ENCODE assay signal across 8 cellular contexts in genomic region chr3:190513409-190514162, GRCh38. TPM values are rescaled to one million over a fixed set of nuclear protein-coding genes. Genes with fewer than 3 reads are reported as not detected.
A peak's percentile ranks its signal among the peaks of the same experiment; 100 is the strongest.
DNase-seq lines count a peak whose midpoint lies in the region; ATAC-seq and TF ChIP-seq lines count a peak whose summit lies in the region.

IL1RAP (plus strand) TSS chr3:190514085; CDS start chr3:190564290, 50,205 bp downstream.

- H3K27ac ChIP-seq in adipose tissue (ENCODE audit: low read depth, low read length) (peak within 1 kb of the TSS; percentile 21), heart left ventricle (peak within 1 kb of the TSS in 11 of 12 donors; percentile 43 to 95 (median 78)), upper lobe of right lung (peak within 1 kb of the TSS; percentile 85)

- TF ChIP-seq CTCF in GM12864 (IDR thresholded peaks at IDR 0.05; ENCODE audit: low read depth, low read length, missing control alignments): peak; percentile 59
- peak; percentile 53 to 91 (median 84) for TF ChIP-seq CTCF in heart left ventricle (IDR thresholded peaks at IDR 0.05)
- peak; percentile 64 for TF ChIP-seq CTCF in upper lobe of right lung (IDR thresholded peaks at IDR 0.05)

- intact Hi-C loops in heart left ventricle (cut with DNase I): loop anchor here in 5 of 10 donors (10.0 kb wide), 1 partner anchor 181 kb away; no protein-coding TSS in a partner anchor
- intact Hi-C loops in posterior vena cava (cut with DNase I): no loop called here
- intact Hi-C loops in upper lobe of right lung (cut with DNase I): no loop called here

- H3K27me3 ChIP-seq in heart left ventricle (no peaks in the 10 kb centered on the region), upper lobe of right lung (no peaks in the 10 kb centered on the region)

- no peaks in the 10 kb centered on the region for H3K9me3 ChIP-seq in heart left ventricle
- no peaks in the 10 kb centered on the region for H3K9me3 ChIP-seq in upper lobe of right lung

- peak; percentile 99 for ATAC-seq in HG02588 (IDR thresholded peaks at IDR 0.05; ENCODE audit: unreplicated experiment)
- ATAC-seq in heart left ventricle: peak; percentile 95 to 99 (median 98)
- peak; percentile 97 for ATAC-seq in upper lobe of right lung

- peak in 1 of 2 donors; percentile 84 for TF ChIP-seq POLR2A in heart left ventricle (IDR thresholded peaks at IDR 0.05)

- peaks cover 0 to 35% (median 8%) of the 10 kb centered on the region in 12 donors for H3K4me1 ChIP-seq in heart left ventricle
- H3K4me1 ChIP-seq in upper lobe of right lung: peaks cover 8% of the 10 kb centered on the region

- DNase-seq in GM12864 (ENCODE audit: low read depth): peak; percentile 42
- DNase-seq in NCI-H1048 (lab: John Stamatoyannopoulos, UW): peak; percentile 83
- DNase-seq in T follicular helper cell (ENCODE audit: low read depth): peak; percentile 79
- DNase-seq in heart left ventricle: peak; percentile 92 to 96 (median 94)
- DNase-seq in posterior vena cava (ENCODE audit: low spot score): peak; percentile 98
- peak; percentile 97 for DNase-seq in upper lobe of right lung

- H3K36me3 ChIP-seq in heart left ventricle (no peaks in the 10 kb centered on the region), upper lobe of right lung (no peaks in the 10 kb centered on the region)

- H3K4me3 ChIP-seq in GM12864 (ENCODE audit: low read depth, low read length) (peak within 1 kb of the TSS; percentile 78), heart left ventricle (peak within 1 kb of the TSS; percentile 65 to 96 (median 80)), upper lobe of right lung (peak within 1 kb of the TSS; percentile 87)

- whole genome bisulfite sequencing in adipose tissue, 3 donors: 0 to 1% (median 0%) methylated on average over 62 to 64 of the region's 64 CpGs
- WGBS in heart left ventricle, 4 donors: 1 to 3% (median 1%) methylated on average over 15 to 64 of the region's 64 CpGs

RNA-seq across cellular contexts. Expression of gene IL1RAP, which starts in this region (rescaled TPM):
- polyA plus RNA-seq in adipose tissue (1 to 10 TPM; 1.5 to 7.9 (median 3.0) TPM), heart left ventricle (10 to 100 TPM in 1 of 2 donors, 1 to 10 TPM in 1; 1.6 to 12.0 TPM)
- total RNA-seq in heart left ventricle (10 to 100 TPM in 3 of 9 donors, 1 to 10 TPM in 6; 3.9 to 16.4 (median 8.2) TPM), posterior vena cava (10 to 100 TPM; 10.2 to 17.2 TPM), upper lobe of right lung (34.6 TPM)

Comparison
In these comparisons a context has a peak if more than half of its experiments do, and no peak if none do; other contexts are left out.
1. Peak in every context shown above with its lines: DNase-seq, ATAC-seq, H3K4me3 ChIP-seq and H3K27ac ChIP-seq.
2. DNase-seq: peak in every context shown above with its lines; median percentile 98 in posterior vena cava; 97 in upper lobe of right lung; 94 in heart left ventricle; 83 in NCI-H1048; 79 in T follicular helper cell; 42 in GM12864.
3. H3K27ac ChIP-seq: peak in every context shown above with its lines; median percentile 85 in upper lobe of right lung; 78 in heart left ventricle; 21 in adipose tissue.